ENCODE assay signal across 8 cellular contexts in genomic region chr1:172390620-172391491, GRCh38. TPM values are rescaled to one million over a fixed set of nuclear protein-coding genes. Genes with fewer than 3 reads are reported as not detected.
DNase-seq lines count a peak whose midpoint lies in the region; ATAC-seq, FAIRE-seq and TF ChIP-seq lines count a peak whose summit lies in the region.

No MANE protein-coding gene starts in this region.

- no peak overlapping the region for H3K4me3 ChIP-seq in liver (ENCODE audit: low read depth in 1 of 3, low read length in 3 of 3)
- H3K4me3 ChIP-seq in HepG2 (replicated peaks in 1 of 3; ENCODE audit: insufficient read depth in 1 of 3, low read depth in 2 of 3, low read length in 3 of 3): no peak overlapping the region
- peak overlapping the region in 3 of 4 donors; percentile 6 to 49 (median 15) for H3K4me3 ChIP-seq in esophagus squamous epithelium

- in situ Hi-C loops in HepG2 (cut with HindIII; ENCODE audit: extremely low pct_ligation_motif_present, low pct_unique_long_range_greater_than_20kb): loop anchor here (10.0 kb wide), 1 partner anchor 386 kb away; no protein-coding TSS in a partner anchor

- no peaks in the 10 kb centered on the region for H3K27me3 Mint-ChIP-seq in glutamatergic neuron (ENCODE audit: unreplicated experiment)

- ATAC-seq in HepG2 (no peak; the same call in 2 of the 3 replicates), HG03342 (IDR thresholded peaks at IDR 0.05; ENCODE audit: unreplicated experiment) (peak; percentile 74), sciatic nerve (peak; percentile 71)

- intact Hi-C loops in HepG2 (cut with micrococcal nuclease; ENCODE audit: unreplicated experiment): no loop called here
- intact Hi-C loops in esophagus squamous epithelium (cut with DNase I): loop anchor here (10.0 kb wide), 1 partner anchor 106 kb away; no protein-coding TSS in a partner anchor
- intact Hi-C loops in sciatic nerve (cut with DNase I): no loop called here

- H2AFZ ChIP-seq in HepG2 (ENCODE audit: low read length): no peak overlapping the region

- CTCF ChIA-PET in HepG2 (lab: Yijun Ruan, JAX; ENCODE audit: low intra/inter-chr PET ratio, low total read pairs): no interaction called here

- no peaks in the 10 kb centered on the region for H3K27me3 ChIP-seq in liver (ENCODE audit: control insufficient read depth in 4 of 4, insufficient read depth in 4 of 4, low read length in 3 of 4)
- no peaks in the 10 kb centered on the region for H3K27me3 ChIP-seq in HepG2 (ENCODE audit: control insufficient read depth in 1 of 2, insufficient read depth in 2 of 2, low read length in 2 of 2)
- H3K27me3 ChIP-seq in esophagus squamous epithelium: no peaks in the 10 kb centered on the region

- H3K36me3 ChIP-seq in liver (ENCODE audit: control insufficient read depth in 4 of 4, insufficient read depth in 3 of 4, low read depth in 1 of 4, low read length in 3 of 4) (no peaks in the 10 kb centered on the region), HepG2 (replicated peaks in 1 of 2; ENCODE audit: control insufficient read depth in 1 of 2, insufficient read depth in 2 of 2, low read length in 2 of 2) (no peaks in the 10 kb centered on the region), esophagus squamous epithelium (no peaks in the 10 kb centered on the region)

- no peak overlapping the region for H3K27ac Mint-ChIP-seq in glutamatergic neuron (ENCODE audit: unreplicated experiment)

- H3K9ac ChIP-seq in liver (ENCODE audit: low read depth in 1 of 2, low read length in 2 of 2) (no peak overlapping the region), HepG2 (ENCODE audit: insufficient read depth, low read depth, low read length) (no peak overlapping the region)

- no peak for TF ChIP-seq RAD21 in liver (IDR thresholded peaks at IDR 0.05)
- no peak for TF ChIP-seq RAD21 in HepG2 (CRISPR knock-in tag; IDR thresholded peaks at IDR 0.05)

- POLR2A ChIA-PET in HepG2 (lab: Yijun Ruan, JAX): no interaction called here

- H3K4me2 ChIP-seq in HepG2 (ENCODE audit: low read depth, low read length): no peak overlapping the region

- H3K4me1 ChIP-seq in liver (ENCODE audit: control insufficient read depth in 4 of 4, insufficient read depth in 4 of 4, low read length in 3 of 4) (peaks cover 0 to 5% (median 0%) of the 10 kb centered on the region in 4 donors), HepG2 (ENCODE audit: insufficient read depth, low read length) (peaks cover 35% of the 10 kb centered on the region), esophagus squamous epithelium (peaks cover 11 to 38% (median 20%) of the 10 kb centered on the region in 3 donors)

- FAIRE-seq in HepG2 (lab: Jason Lieb, UNC): no peak

- H3K36me3 Mint-ChIP-seq in glutamatergic neuron (ENCODE audit: unreplicated experiment): no peaks in the 10 kb centered on the region

- H3K9me3 Mint-ChIP-seq in glutamatergic neuron (ENCODE audit: unreplicated experiment): no peaks in the 10 kb centered on the region

- peaks cover 8% of the 10 kb centered on the region for H3K4me1 Mint-ChIP-seq in glutamatergic neuron (ENCODE audit: low read depth, unreplicated experiment)

- H3K79me2 ChIP-seq in HepG2 (ENCODE audit: insufficient read depth, low read length): no peaks in the 10 kb centered on the region

- H3K27ac ChIP-seq in liver (ENCODE audit: low read depth in 1 of 2, low read length in 2 of 2) (peak overlapping the region; percentile 31 to 49), HepG2 (ENCODE audit: extremely low read length, insufficient read depth, low read length) (no peak overlapping the region), esophagus squamous epithelium (peak overlapping the region; percentile 34 to 81 (median 54))

- DNase-seq in HepG2 (ENCODE audit: low spot score): no peak
- DNase-seq in esophagus squamous epithelium (lab: John Stamatoyannopoulos, UW): no peak
- peak; percentile 79 for DNase-seq in sciatic nerve (ENCODE audit: low spot score)
- no peak for DNase-seq in stimulated activated CD4-positive, alpha-beta T cell treated with anti-CD3 and anti-CD28 coated beads, Interleukin-2, amount 100 ng/mL, for 48 hours
- no peak for DNase-seq in NCI-H1694 treated with DMSO at 0.1 percent for 48 hours (lab: John Stamatoyannopoulos, UW)
- no peak for DNase-seq in glutamatergic neuron

- no TSS peak for BruUV-seq in HepG2 (replicated peaks; lab: Mats Ljungman, UMichigan)

- TF ChIP-seq CTCF in liver (IDR thresholded peaks at IDR 0.05; ENCODE audit: low read depth, low read length, missing input control) (no peak), HepG2 (CRISPR knock-in tag; IDR thresholded peaks at IDR 0.05) (no peak), esophagus squamous epithelium (IDR thresholded peaks at IDR 0.05) (no peak), glutamatergic neuron (IDR thresholded peaks at IDR 0.05; ENCODE audit: partially characterized antibody, unreplicated experiment) (no peak)

- no peaks in the 10 kb centered on the region for H4K20me1 ChIP-seq in HepG2 (ENCODE audit: insufficient read depth, low read length)

- H3K9me3 ChIP-seq in liver (ENCODE audit: control insufficient read depth in 4 of 4, low read length in 3 of 4) (no peaks in the 10 kb centered on the region), HepG2 (ENCODE audit: low read length) (no peaks in the 10 kb centered on the region), esophagus squamous epithelium (no peaks in the 10 kb centered on the region)

- TF ChIP-seq POLR2A in HepG2 (IDR thresholded peaks at IDR 0.05; ENCODE audit: insufficient read depth in 1 of 2, low read depth in 2 of 2, low read length in 2 of 2): no peak
- no peak for TF ChIP-seq POLR2A in esophagus squamous epithelium (IDR thresholded peaks at IDR 0.05)

- 68% methylated on average over 9 of the region's 9 CpGs for WGBS in liver
- WGBS in HepG2 (ENCODE audit: low lambda C conversion rate): 60% methylated on average over 9 of the region's 9 CpGs
- 27 to 39% methylated on average over 9 of the region's 9 CpGs for WGBS in esophagus squamous epithelium, 2 donors

- TF ChIP-seq EP300 in HepG2 (IDR thresholded peaks at IDR 0.05; ENCODE audit: low read depth in 2 of 2, low read length in 2 of 2) (no peak), HepG2 (CRISPR knock-in tag; IDR thresholded peaks at IDR 0.05; ENCODE audit: borderline replicate concordance) (no peak)

- H3K4me3 Mint-ChIP-seq in glutamatergic neuron (ENCODE audit: unreplicated experiment): no peak overlapping the region

RNA-seq across cellular contexts. Expression of gene C1orf105, which starts 29.6 kb away (rescaled TPM):
- total RNA-seq in liver: not detected
- polyA plus RNA-seq in liver: under 1 TPM in 1 of 2 donors, not detected in 1; 0.16 TPM
- 0.15 TPM in 1 of 2 replicates, not detected in the other for total RNA-seq in HepG2 (2016; rRNA removed; fragmentation: Illumina TruSeq; extraction: Trizol)
- total RNA-seq in HepG2 (2016; cell fraction: cytosol; rRNA removed; fragmentation: Illumina TruSeq; extraction: Trizol; ENCODE audit: low read depth): not detected in 2 replicates
- 0.63 TPM in 1 of 2 replicates, not detected in the other for total RNA-seq in HepG2 (2016; cell fraction: insoluble cytoplasmic fraction; rRNA removed; fragmentation: Illumina TruSeq; extraction: Trizol)
- total RNA-seq in HepG2 (2016; cell fraction: membrane; rRNA removed; fragmentation: Illumina TruSeq; extraction: Trizol): 0.28 TPM in 1 of 2 replicates, not detected in the other
- total RNA-seq in HepG2 (2016; cell fraction: nucleus; rRNA removed; fragmentation: Illumina TruSeq; extraction: Trizol): 0.60 TPM in 1 of 2 replicates, not detected in the other
- 0.44 and 0.45 TPM in 2 replicates for polyA plus RNA-seq in HepG2 (2011; rRNA removed)
- polyA plus RNA-seq in HepG2 (2011; cell fraction: cytosol; rRNA removed): 0.12 and 0.28 TPM in 2 replicates
- polyA plus RNA-seq in HepG2 (2011; cell fraction: nucleus; rRNA removed): not detected in 2 replicates
- polyA plus RNA-seq in HepG2 (2012): 0.49 and 0.71 TPM in 2 replicates
- not detected in 2 replicates for polyA plus RNA-seq in HepG2 (2016; cell fraction: cytosol; fragmentation: Illumina TruSeq; extraction: Trizol; ENCODE audit: low read depth)
- polyA plus RNA-seq in HepG2 (2016; cell fraction: insoluble cytoplasmic fraction; fragmentation: Illumina TruSeq; extraction: Trizol; ENCODE audit: low read depth): not detected in 2 replicates
- 0.23 and 0.43 TPM in 2 replicates for polyA plus RNA-seq in HepG2 (2016; cell fraction: membrane; fragmentation: Illumina TruSeq; extraction: Trizol; ENCODE audit: low read depth)
- not detected in 2 replicates for polyA plus RNA-seq in HepG2 (2016; cell fraction: nucleus; fragmentation: Illumina TruSeq; extraction: Trizol; ENCODE audit: insufficient read depth, low read depth)
- not detected in 2 replicates for polyA minus RNA-seq in HepG2 (2011; rRNA and poly(A)+ RNA removed; ENCODE audit: low replicate concordance)
- not detected in 2 replicates for polyA minus RNA-seq in HepG2 (2011; cell fraction: cytosol; rRNA and poly(A)+ RNA removed)
- not detected in 2 replicates for polyA minus RNA-seq in HepG2 (2011; cell fraction: nucleus; rRNA and poly(A)+ RNA removed)
- total RNA-seq in esophagus squamous epithelium: not detected
- not detected for total RNA-seq in sciatic nerve
- not detected for total RNA-seq in glutamatergic neuron (ENCODE audit: unreplicated experiment)

RNA-seq across cellular contexts. Expression of gene PIGC, which starts 53.0 kb away (rescaled TPM):
- total RNA-seq in liver (10 to 100 TPM; 10.5 to 18.4 TPM), HepG2 (2016; rRNA removed; fragmentation: Illumina TruSeq; extraction: Trizol) (24.1 and 29.5 TPM in 2 replicates), esophagus squamous epithelium (10 to 100 TPM; 10.8 to 23.1 (median 18.1) TPM), sciatic nerve (19.1 TPM), glutamatergic neuron (ENCODE audit: unreplicated experiment) (27.7 TPM)
- polyA plus RNA-seq in liver (10 to 100 TPM in 1 of 2 donors, 1 to 10 TPM in 1; 8.6 to 16.0 TPM), HepG2 (2011; rRNA removed) (24.3 and 26.7 TPM in 2 replicates)
- 16.3 and 18.6 TPM in 2 replicates for total RNA-seq in HepG2 (2016; cell fraction: cytosol; rRNA removed; fragmentation: Illumina TruSeq; extraction: Trizol; ENCODE audit: low read depth)
- 24.7 and 31.4 TPM in 2 replicates for total RNA-seq in HepG2 (2016; cell fraction: insoluble cytoplasmic fraction; rRNA removed; fragmentation: Illumina TruSeq; extraction: Trizol)
- total RNA-seq in HepG2 (2016; cell fraction: membrane; rRNA removed; fragmentation: Illumina TruSeq; extraction: Trizol): 28.1 and 30.5 TPM in 2 replicates
- 23.0 and 23.6 TPM in 2 replicates for total RNA-seq in HepG2 (2016; cell fraction: nucleus; rRNA removed; fragmentation: Illumina TruSeq; extraction: Trizol)
- 21.8 and 31.9 TPM in 2 replicates for polyA plus RNA-seq in HepG2 (2011; cell fraction: cytosol; rRNA removed)
- polyA plus RNA-seq in HepG2 (2011; cell fraction: nucleus; rRNA removed): 11.7 and 14.0 TPM in 2 replicates
- 20.7 and 24.9 TPM in 2 replicates for polyA plus RNA-seq in HepG2 (2012)
- polyA plus RNA-seq in HepG2 (2016; cell fraction: cytosol; fragmentation: Illumina TruSeq; extraction: Trizol; ENCODE audit: low read depth): 12.8 and 18.8 TPM in 2 replicates
- polyA plus RNA-seq in HepG2 (2016; cell fraction: insoluble cytoplasmic fraction; fragmentation: Illumina TruSeq; extraction: Trizol; ENCODE audit: low read depth): 21.8 and 22.1 TPM in 2 replicates
- 18.2 and 25.0 TPM in 2 replicates for polyA plus RNA-seq in HepG2 (2016; cell fraction: membrane; fragmentation: Illumina TruSeq; extraction: Trizol; ENCODE audit: low read depth)
- 30.3 and 30.7 TPM in 2 replicates for polyA plus RNA-seq in HepG2 (2016; cell fraction: nucleus; fragmentation: Illumina TruSeq; extraction: Trizol; ENCODE audit: insufficient read depth, low read depth)
- polyA minus RNA-seq in HepG2 (2011; rRNA and poly(A)+ RNA removed; ENCODE audit: low replicate concordance): 61.9 and 64.5 TPM in 2 replicates
- polyA minus RNA-seq in HepG2 (2011; cell fraction: cytosol; rRNA and poly(A)+ RNA removed): 14.4 and 14.5 TPM in 2 replicates
- 11.8 and 16.7 TPM in 2 replicates for polyA minus RNA-seq in HepG2 (2011; cell fraction: nucleus; rRNA and poly(A)+ RNA removed)

Comparison
In these comparisons a context has a peak if more than half of its experiments do, and no peak if none do; other contexts are left out.
1. H3K4me3 ChIP-seq: peak in esophagus squamous epithelium (3 of 4); none in liver (0 of 3) and HepG2 (0 of 3).